20 cellular contexts compared by ENCODE assay signal in the genomic region with DNA sequence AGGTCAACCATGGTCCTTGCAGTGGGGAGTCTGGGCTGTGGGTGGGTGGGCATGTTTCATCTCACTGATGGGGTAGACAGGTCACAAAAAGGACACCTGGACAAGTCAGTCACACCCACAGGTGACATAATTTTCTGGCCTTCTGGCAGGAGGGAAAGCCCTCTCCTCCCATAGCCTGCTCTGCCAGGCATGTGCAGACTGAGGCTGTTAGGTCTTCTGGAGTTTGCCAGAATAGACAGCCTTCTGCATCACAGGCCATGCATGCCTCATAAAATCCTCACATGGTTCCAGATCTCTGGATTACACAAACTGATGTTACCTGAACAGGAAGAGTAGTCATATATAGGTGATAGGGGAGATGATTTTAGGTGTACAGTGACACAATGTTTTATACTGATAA. TPM values are rescaled to one million over a fixed set of nuclear protein-coding genes. Genes with fewer than 3 reads are reported as not detected.
DNase-seq lines count a peak whose midpoint lies in the region; ATAC-seq and TF ChIP-seq lines count a peak whose summit lies in the region.
"Had no signal": no experiment of that assay in that cellular context is flagged by ENCODE, and none has a peak within 500 bp of the region (broad histone marks: within the 10 kb centered on the region; RNA-seq: fewer than 3 reads in every experiment).

No MANE protein-coding gene starts in this region.

- no peaks in the 10 kb centered on the region for H3K27me3 ChIP-seq in right atrium auricular region
- H3K27me3 ChIP-seq in colonic mucosa = no peaks in the 10 kb centered on the region
- H3K27me3 ChIP-seq: testis had no signal

- DNase-seq in right atrium auricular region (ENCODE audit: low spot score) (no peak), Right ventricle myocardium inferior (ENCODE audit: missing footprints) (no peak), colonic mucosa (peak; percentile 62), mucosa of descending colon (peak in 2 of 3 donors; percentile 51 to 63)
- no peak for DNase-seq in effector CD8-positive, alpha-beta T cell (lab: John Stamatoyannopoulos, UW)
- DNase-seq: ACHN; activated CD4-positive, alpha-beta memory T cell treated with anti-CD3 and anti-CD28 coated beads, Interleukin-2, amount 10 ng/mL, durations not matched to agents 7 days and 5 days; activated naive CD8-positive, alpha-beta T cell treated with anti-CD3 and anti-CD28 coated beads, Interleukin-2, amount 10 ng/mL, durations not matched to agents 7 days and 5 days; activated T-cell treated with anti-CD3 and anti-CD28 coated beads, Interleukin-2, amount 50 U/mL, for 72 hours; CD4-positive, alpha-beta T cell; immature natural killer cell; Karpas-422; mesendoderm; NCI-H1694 treated with DMSO at 0.1 percent for 48 hours; SW 1271; testis had no signal

- H3K4me3 ChIP-seq in right atrium auricular region (no peak overlapping the region), colonic mucosa (no peak overlapping the region), mucosa of descending colon (no peak overlapping the region)
- H3K4me3 ChIP-seq: testis had no signal

- no peaks in the 10 kb centered on the region for H3K36me3 ChIP-seq in right atrium auricular region
- no peaks in the 10 kb centered on the region for H3K36me3 ChIP-seq in colonic mucosa
- no peaks in the 10 kb centered on the region for H3K36me3 ChIP-seq in mucosa of descending colon (ENCODE audit: low read depth)

- ATAC-seq in Right ventricle myocardium inferior (no peak), mucosa of descending colon (peak; percentile 39), GM21737 (IDR thresholded peaks at IDR 0.05; ENCODE audit: unreplicated experiment) (no peak), HG03175 (IDR thresholded peaks at IDR 0.05; ENCODE audit: unreplicated experiment) (no peak), HG03039 (IDR thresholded peaks at IDR 0.05; ENCODE audit: unreplicated experiment) (no peak)
- ATAC-seq: activated T-cell treated with anti-CD3 and anti-CD28 coated beads, Interleukin-2, amount 50 U/mL, for 72 hours; sciatic nerve had no signal

- no peaks in the 10 kb centered on the region for H3K9me3 ChIP-seq in right atrium auricular region
- no peaks in the 10 kb centered on the region for H3K9me3 ChIP-seq in colonic mucosa
- H3K9me3 ChIP-seq in mucosa of descending colon = no peaks in the 10 kb centered on the region
- H3K9me3 ChIP-seq: testis had no signal

- peak overlapping the region; percentile 17 to 18 for H3K27ac ChIP-seq in right atrium auricular region
- peak overlapping the region; percentile 74 for H3K27ac ChIP-seq in colonic mucosa
- H3K27ac ChIP-seq: testis had no signal

- H3K4me1 ChIP-seq in right atrium auricular region (peaks cover 0 to 76% of the 10 kb centered on the region in 2 donors), colonic mucosa (peaks cover 28% of the 10 kb centered on the region), mucosa of descending colon (ENCODE audit: low read depth) (peaks cover 55% of the 10 kb centered on the region)

- peak overlapping the region in 1 of 2 donors; percentile 82 for H3K9ac ChIP-seq in colonic mucosa (ENCODE audit: low read depth in 2 of 2, low read length in 2 of 2)

- no peak for TF ChIP-seq CTCF in right atrium auricular region (IDR thresholded peaks at IDR 0.05)
- no peak for TF ChIP-seq CTCF in colonic mucosa (IDR thresholded peaks at IDR 0.05)
- TF ChIP-seq CTCF in mucosa of descending colon (IDR thresholded peaks at IDR 0.05) = no peak

- intact Hi-C loops in Right ventricle myocardium inferior (cut with DNase I) (loop anchor here (10.0 kb wide), 1 partner anchor 46 kb away; no protein-coding TSS in a partner anchor), colonic mucosa (cut with DNase I) (no loop called here), mucosa of descending colon (cut with DNase I, micrococcal nuclease) (no loop called here)

RNA-seq across cellular contexts. Expression of gene ARHGAP26, which starts 49.1 kb away (rescaled TPM):
- total RNA-seq in right atrium auricular region (10 to 100 TPM; 29.8 to 31.6 TPM), Right ventricle myocardium inferior (29.8 TPM), colonic mucosa (10 to 100 TPM; 59.1 to 74.0 TPM), mucosa of descending colon (10 to 100 TPM; 52.9 to 96.0 (median 67.8) TPM)

Comparison
In these comparisons a context has a peak if more than half of its experiments do, and no peak if none do; other contexts are left out.
1. DNase-seq: peak in colonic mucosa (single experiment) and mucosa of descending colon (2 of 3); none in right atrium auricular region (single experiment), Right ventricle myocardium inferior (single experiment) and effector CD8-positive, alpha-beta T cell (single experiment).